In genomic region chr15:38002883-38003477, GRCh38 we compare ENCODE assay signal across 8 cellular contexts.
DNase-seq lines count a peak whose midpoint lies in the region; ATAC-seq and TF ChIP-seq lines count a peak whose summit lies in the region.

No MANE protein-coding gene starts in this region.

- peaks cover 28% of the 10 kb centered on the region for H3K27me3 Mint-ChIP-seq in activated naive CD8-positive, alpha-beta T cell treated with anti-CD3 and anti-CD28 coated beads for 36 hours

- intact Hi-C loops in left cardiac atrium (cut with DNase I) (loop anchor here (2.0 to 10.0 kb wide), 2 partner anchors 352 kb away; no protein-coding TSS in a partner anchor), sciatic nerve (cut with DNase I) (no loop called here)

- DNase-seq in AG08396 (ENCODE audit: low spot score) (peak; percentile 51), GM13977 (ENCODE audit: low spot score) (peak; percentile 37), KBM-7 (peak; percentile 50), left cardiac atrium (peak; percentile 41), sciatic nerve (ENCODE audit: low spot score) (no peak)
- peak; percentile 11 for DNase-seq in activated naive CD8-positive, alpha-beta T cell treated with anti-CD3 and anti-CD28 coated beads for 36 hours

- H3K27ac Mint-ChIP-seq in activated naive CD8-positive, alpha-beta T cell treated with anti-CD3 and anti-CD28 coated beads for 36 hours = no peak overlapping the region

- in situ Hi-C loops in GM13977 (cut with MboI; ENCODE audit: low pct_unique_long_range_greater_than_20kb, low sequenced_read_pairs, unreplicated experiment) (loop anchor here (10.0 kb wide), 1 partner anchor 362 kb away; no protein-coding TSS in a partner anchor), KBM-7 (cut with MboI; ENCODE audit: low pct_unique_long_range_greater_than_20kb, low sequenced_read_pairs) (loop anchor here (25.0 kb wide), 1 partner anchor 359 kb away; no protein-coding TSS in a partner anchor)

- H3K9me3 Mint-ChIP-seq in activated naive CD8-positive, alpha-beta T cell treated with anti-CD3 and anti-CD28 coated beads for 36 hours = peaks cover 21% of the 10 kb centered on the region

- no peak overlapping the region for H3K4me3 Mint-ChIP-seq in activated naive CD8-positive, alpha-beta T cell treated with anti-CD3 and anti-CD28 coated beads for 36 hours

- ATAC-seq in left cardiac atrium (peak; percentile 80), sciatic nerve (peak; percentile 80), HG03025 (IDR thresholded peaks at IDR 0.05; ENCODE audit: low FRiP score, unreplicated experiment) (no peak), GM18505 (IDR thresholded peaks at IDR 0.05; ENCODE audit: unreplicated experiment) (no peak)

- TF ChIP-seq CTCF in GM13977 (IDR thresholded peaks at IDR 0.05; ENCODE audit: extremely low read depth, insufficient read depth, missing control alignments) = peak; percentile 77

- H3K36me3 Mint-ChIP-seq in activated naive CD8-positive, alpha-beta T cell treated with anti-CD3 and anti-CD28 coated beads for 36 hours = no peaks in the 10 kb centered on the region

- TF ChIP-seq POLR2A in GM18505 (IDR thresholded peaks at IDR 0.05; ENCODE audit: borderline replicate concordance, extremely low read depth, insufficient read depth, insufficient read length) = no peak

- no peaks in the 10 kb centered on the region for H3K4me1 Mint-ChIP-seq in activated naive CD8-positive, alpha-beta T cell treated with anti-CD3 and anti-CD28 coated beads for 36 hours

Comparison
In these comparisons a context has a peak if more than half of its experiments do, and no peak if none do; other contexts are left out.
1. ATAC-seq: peak in left cardiac atrium (2 of 2) and sciatic nerve (single experiment); none in HG03025 (single experiment) and GM18505 (single experiment).